In genomic region chr4:1856071-1856919, GRCh38 we compare ENCODE assay signal across 8 cellular contexts. TPM values are rescaled to one million over a fixed set of nuclear protein-coding genes. Genes with fewer than 3 reads are reported as not detected.
DNase-seq lines count a peak whose midpoint lies in the region; ATAC-seq and TF ChIP-seq lines count a peak whose summit lies in the region.

Gene LETM1 (minus strand): TSS chr4:1856156. CDS start chr4:1855950, 206 bp downstream.

- peaks cover 22% of the 10 kb centered on the region for H3K79me1 ChIP-seq in mesendoderm (ENCODE audit: low read length)

- peak within 1 kb of the TSS; percentile 93 for H3K9ac ChIP-seq in mesendoderm (ENCODE audit: low read length)

- H3K27me3 Mint-ChIP-seq in effector memory CD8-positive, alpha-beta T cell = no peaks in the 10 kb centered on the region

- ATAC-seq in effector memory CD8-positive, alpha-beta T cell (replicated peaks) = peak; percentile 95

- H3K27ac ChIP-seq in mesendoderm (ENCODE audit: low read depth, low read length) = peak within 1 kb of the TSS; percentile 62

- WGBS in mesendoderm (ENCODE audit: extremely low coverage, insufficient coverage, low lambda C conversion rate) = no CpG with 5 or more reads among the region's 106 CpGs

- no peak within 1 kb of the TSS for H2BK15ac ChIP-seq in mesendoderm (replicated peaks; ENCODE audit: low read depth)

- H3K4me3 Mint-ChIP-seq in effector memory CD8-positive, alpha-beta T cell = peak within 1 kb of the TSS; percentile 74 to 84

- no peaks in the 10 kb centered on the region for H3K36me3 ChIP-seq in mesendoderm (ENCODE audit: control insufficient read depth, insufficient read depth, low read length)

- peak within 1 kb of the TSS; percentile 76 for H3K18ac ChIP-seq in mesendoderm (ENCODE audit: low read length)

- no peaks in the 10 kb centered on the region for H3K9me3 Mint-ChIP-seq in effector memory CD8-positive, alpha-beta T cell

- H3K4me2 ChIP-seq in mesendoderm (ENCODE audit: low read length) = peak within 1 kb of the TSS; percentile 99

- H3K4ac ChIP-seq in mesendoderm (ENCODE audit: low read depth, low read length) = peak within 1 kb of the TSS; percentile 62

- peaks cover 3% of the 10 kb centered on the region for H3K36me3 Mint-ChIP-seq in effector memory CD8-positive, alpha-beta T cell (ENCODE audit: insufficient read depth)

- DNase-seq in COLO829 (ENCODE audit: low spot score) = peak; percentile 59
- DNase-seq in GM20000 (ENCODE audit: low spot score) = peak; percentile 99
- peak; percentile 96 for DNase-seq in HT-29 (ENCODE audit: low spot score)
- DNase-seq in NK-92 treated with Interleukin-12 subunit alpha and Interleukin-12 subunit beta, amount 100 ng/mL, for 24 hours (lab: John Stamatoyannopoulos, UW) = peak; percentile 91
- DNase-seq in activated CD8-positive, alpha-beta memory T cell treated with anti-CD3 and anti-CD28 coated beads for 4 hours (ENCODE audit: low read depth in 2 of 2) = peak; percentile 81 to 89
- DNase-seq in effector memory CD8-positive, alpha-beta T cell = peak; percentile 85 to 88 (median 85)
- peak; percentile 97 for DNase-seq in mesendoderm
- DNase-seq in stimulated activated CD8-positive, alpha-beta memory T cell treated with anti-CD3 and anti-CD28 coated beads, Interleukin-15, amount 100 ng/mL, for 1 hour (ENCODE audit: low read depth) = peak; percentile 81

- peak within 1 kb of the TSS; percentile 98 for H3K56ac ChIP-seq in mesendoderm (ENCODE audit: low read length)

- peaks cover 25% of the 10 kb centered on the region for H3K79me2 ChIP-seq in mesendoderm (ENCODE audit: control insufficient read depth, insufficient read depth, low read length)

- no peak within 1 kb of the TSS for H2AK5ac ChIP-seq in mesendoderm (ENCODE audit: low read length)

- no peak within 1 kb of the TSS for H2BK120ac ChIP-seq in mesendoderm (ENCODE audit: low read depth, low read length)

- peak within 1 kb of the TSS; percentile 84 for H3K4me3 ChIP-seq in mesendoderm (ENCODE audit: low read length)

- H3K23ac ChIP-seq in mesendoderm (ENCODE audit: low read length) = peak within 1 kb of the TSS; percentile 76

- no peak within 1 kb of the TSS for H2BK5ac ChIP-seq in mesendoderm (ENCODE audit: low read length)

- H3K4me1 Mint-ChIP-seq in effector memory CD8-positive, alpha-beta T cell (ENCODE audit: low read depth in 2 of 2) = peaks cover 21 to 30% of the 10 kb centered on the region in 2 donors

- H4K8ac ChIP-seq in mesendoderm (ENCODE audit: low read depth, low read length) = no peak within 1 kb of the TSS

- TF ChIP-seq CTCF in GM20000 (IDR thresholded peaks at IDR 0.05; ENCODE audit: extremely low read depth, missing control alignments) = no peak

- peaks cover 4% of the 10 kb centered on the region for H3K27me3 ChIP-seq in mesendoderm (ENCODE audit: insufficient read depth, low read length, poor library complexity)

- peak within 1 kb of the TSS; percentile 14 to 88 for H3K27ac Mint-ChIP-seq in effector memory CD8-positive, alpha-beta T cell

- peaks cover 2% of the 10 kb centered on the region for H3K4me1 ChIP-seq in mesendoderm (ENCODE audit: control insufficient read depth, low read depth, low read length)

- H4K5ac ChIP-seq in mesendoderm (ENCODE audit: low read length) = no peak within 1 kb of the TSS

RNA-seq across cellular contexts. Expression of gene LETM1, which starts in this region (rescaled TPM):
- total RNA-seq in HT-29 (2014; rRNA removed; shearing (Covaris generic)) = 95.8 and 106 TPM in 2 replicates
- 21.4 TPM for polyA plus RNA-seq in mesendoderm (2013, experiment 1 of 2)
- polyA plus RNA-seq in mesendoderm (2013, experiment 2 of 2) = 21.8 TPM

Comparison
In these comparisons a context has a peak if more than half of its experiments do, and no peak if none do; other contexts are left out.
1. Peak in every context shown above with its lines: DNase-seq, ATAC-seq, H3K4me3 ChIP-seq and H3K27ac ChIP-seq.